In genomic region chr13:43127103-43127817, GRCh38 we compare ENCODE assay signal across 15 cellular contexts.
A peak's percentile ranks its signal among the peaks of the same experiment; 100 is the strongest.
DNase-seq lines count a peak whose midpoint lies in the region; ATAC-seq lines count a peak whose summit lies in the region.
"Had no signal": no experiment of that assay in that cellular context is flagged by ENCODE, and none has a peak within 500 bp of the region (broad histone marks: within the 10 kb centered on the region; RNA-seq: fewer than 3 reads in every experiment).

No MANE protein-coding gene starts in this region.

- no peaks in the 10 kb centered on the region for H3K36me3 Mint-ChIP-seq in activated T-cell treated with anti-CD3 and anti-CD28 coated beads, Interleukin-2, amount 50 U/mL, for 72 hours (ENCODE audit: insufficient read depth in 2 of 2)
- H3K36me3 Mint-ChIP-seq in activated T-helper 17 cell treated with anti-CD3 and anti-CD28 coated beads, Interleukin-2, amount 50 U/mL, for 72 hours (ENCODE audit: low read depth): no peaks in the 10 kb centered on the region

- no peak for ATAC-seq in activated T-cell treated with anti-CD3 and anti-CD28 coated beads, Interleukin-2, amount 50 U/mL, for 72 hours (replicated peaks in 1 of 2)
- no peak for ATAC-seq in activated T-helper 17 cell treated with anti-CD3 and anti-CD28 coated beads, Interleukin-2, amount 50 U/mL, for 72 hours (replicated peaks)
- ATAC-seq in right cardiac atrium (peak; percentile 72 to 73), HG02571 (IDR thresholded peaks at IDR 0.05; ENCODE audit: unreplicated experiment) (no peak), GM21717 (IDR thresholded peaks at IDR 0.05; ENCODE audit: unreplicated experiment) (no peak)
- ATAC-seq: Panc1 had no signal

- no peak overlapping the region for H3K4me3 ChIP-seq in right cardiac atrium (ENCODE audit: low read length)
- H3K4me3 ChIP-seq: thoracic aorta had no signal

- H3K4me3 Mint-ChIP-seq in activated T-cell treated with anti-CD3 and anti-CD28 coated beads, Interleukin-2, amount 50 U/mL, for 72 hours: peak overlapping the region; percentile 0
- no peak overlapping the region for H3K4me3 Mint-ChIP-seq in activated T-helper 17 cell treated with anti-CD3 and anti-CD28 coated beads, Interleukin-2, amount 50 U/mL, for 72 hours

- WGBS in right cardiac atrium: 23% methylated on average over 10 of the region's 10 CpGs

- no peaks in the 10 kb centered on the region for H3K27me3 Mint-ChIP-seq in activated T-cell treated with anti-CD3 and anti-CD28 coated beads, Interleukin-2, amount 50 U/mL, for 72 hours (ENCODE audit: low read depth)
- peaks cover 10% of the 10 kb centered on the region for H3K27me3 Mint-ChIP-seq in activated T-helper 17 cell treated with anti-CD3 and anti-CD28 coated beads, Interleukin-2, amount 50 U/mL, for 72 hours

- H3K27ac ChIP-seq in right cardiac atrium (ENCODE audit: low read length) (peak overlapping the region; percentile 71), temporal lobe (ENCODE audit: low read depth, low read length) (peak overlapping the region; percentile 19)
- H3K27ac ChIP-seq: thoracic aorta had no signal

- H3K9me3 ChIP-seq in right cardiac atrium (ENCODE audit: control insufficient read depth, low read length): no peaks in the 10 kb centered on the region
- H3K9me3 ChIP-seq: thoracic aorta had no signal

- H3K4me1 ChIP-seq in right cardiac atrium (ENCODE audit: control insufficient read depth, insufficient read depth, low read length): no peaks in the 10 kb centered on the region

- no peaks in the 10 kb centered on the region for H3K27me3 ChIP-seq in right cardiac atrium (ENCODE audit: control insufficient read depth, insufficient read depth)

- no peak overlapping the region for H3K27ac Mint-ChIP-seq in activated T-cell treated with anti-CD3 and anti-CD28 coated beads, Interleukin-2, amount 50 U/mL, for 72 hours
- H3K27ac Mint-ChIP-seq in activated T-helper 17 cell treated with anti-CD3 and anti-CD28 coated beads, Interleukin-2, amount 50 U/mL, for 72 hours: peak overlapping the region; percentile 5

- peaks cover 11% of the 10 kb centered on the region for H3K4me1 Mint-ChIP-seq in activated T-cell treated with anti-CD3 and anti-CD28 coated beads, Interleukin-2, amount 50 U/mL, for 72 hours (ENCODE audit: low read depth)
- peaks cover 7% of the 10 kb centered on the region for H3K4me1 Mint-ChIP-seq in activated T-helper 17 cell treated with anti-CD3 and anti-CD28 coated beads, Interleukin-2, amount 50 U/mL, for 72 hours

- intact Hi-C loops in right cardiac atrium (cut with DNase I): no loop called here

- no peak for DNase-seq in activated T-cell treated with anti-CD3 and anti-CD28 coated beads, Interleukin-2, amount 50 U/mL, for 72 hours
- no peak for DNase-seq in activated T-cell treated with anti-CD3 and anti-CD28 coated beads, Interleukin-2, amount 50 U/mL, for 1 hour
- DNase-seq in right cardiac atrium: peak in 2 of 3 donors; percentile 50 to 63
- no peak for DNase-seq in UCSD-AML1 (lab: John Stamatoyannopoulos, UW; ENCODE audit: unreplicated experiment)
- DNase-seq: activated CD4-positive, CD25-positive, alpha-beta regulatory T cell treated with anti-CD3 and anti-CD28 coated beads, Interleukin-2, amount 50 U/mL, for 72 hours; activated naive CD4-positive, alpha-beta T cell treated with Interleukin-2 at 50 U/mL for 16 hours; NCI-H2029; nucleus accumbens; stimulated activated CD4-positive, alpha-beta T cell treated with anti-CD3 and anti-CD28 coated beads, Interleukin-4, amount 100 ng/mL, for 4 hours had no signal

- H3K9me3 Mint-ChIP-seq in activated T-cell treated with anti-CD3 and anti-CD28 coated beads, Interleukin-2, amount 50 U/mL, for 72 hours: no peaks in the 10 kb centered on the region
- no peaks in the 10 kb centered on the region for H3K9me3 Mint-ChIP-seq in activated T-helper 17 cell treated with anti-CD3 and anti-CD28 coated beads, Interleukin-2, amount 50 U/mL, for 72 hours

Comparison
In these comparisons a context has a peak if more than half of its experiments do, and no peak if none do; other contexts are left out.
1. ATAC-seq: peak in right cardiac atrium (2 of 2); none in activated T-cell treated with anti-CD3 and anti-CD28 coated beads, Interleukin-2, amount 50 U/mL, for 72 hours (0 of 2), activated T-helper 17 cell treated with anti-CD3 and anti-CD28 coated beads, Interleukin-2, amount 50 U/mL, for 72 hours (single experiment), HG02571 (single experiment) and GM21717 (single experiment).
2. DNase-seq: peak in right cardiac atrium (2 of 3); none in activated T-cell treated with anti-CD3 and anti-CD28 coated beads, Interleukin-2, amount 50 U/mL, for 72 hours (0 of 2), activated T-cell treated with anti-CD3 and anti-CD28 coated beads, Interleukin-2, amount 50 U/mL, for 1 hour (single experiment) and UCSD-AML1 (single experiment).